9 cellular contexts compared by ENCODE assay signal in the genomic region with DNA sequence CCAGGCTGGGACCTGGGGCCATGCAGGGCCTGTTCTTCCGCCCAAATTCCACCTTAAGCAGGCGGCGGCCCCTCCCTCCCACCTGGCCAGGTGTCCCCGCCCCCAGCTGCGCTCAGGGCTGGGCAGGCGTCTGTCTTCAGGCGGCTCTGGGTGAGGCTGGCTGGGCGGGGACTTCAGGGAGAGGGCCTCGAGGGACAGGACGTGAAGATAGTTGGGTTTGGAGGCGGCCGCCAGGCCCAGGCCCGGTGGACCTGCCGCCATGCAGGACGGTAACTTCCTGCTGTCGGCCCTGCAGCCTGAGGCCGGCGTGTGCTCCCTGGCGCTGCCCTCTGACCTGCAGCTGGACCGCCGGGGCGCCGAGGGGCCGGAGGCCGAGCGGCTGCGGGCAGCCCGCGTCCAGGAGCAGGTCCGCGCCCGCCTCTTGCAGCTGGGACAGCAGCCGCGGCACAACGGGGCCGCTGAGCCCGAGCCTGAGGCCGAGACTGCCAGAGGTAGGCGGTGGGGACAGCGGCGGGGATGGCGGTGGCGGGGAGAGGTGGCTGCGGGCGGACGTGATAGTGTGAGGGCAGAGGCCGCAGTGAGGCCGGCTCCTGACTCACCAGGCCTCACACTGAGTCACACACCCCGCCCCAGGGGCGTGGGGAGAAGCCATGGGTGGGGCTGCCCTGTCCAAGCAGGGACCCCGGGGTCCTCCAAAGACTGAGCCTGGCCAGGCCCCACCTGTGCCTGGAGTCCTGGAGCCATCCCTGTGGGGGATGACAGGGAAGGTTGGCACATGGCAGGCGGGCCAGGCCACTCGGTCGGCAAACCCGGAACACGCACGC. TPM values are rescaled to one million over a fixed set of nuclear protein-coding genes. Genes with fewer than 3 reads are reported as not detected.
DNase-seq lines count a peak whose midpoint lies in the region; ATAC-seq and TF ChIP-seq lines count a peak whose summit lies in the region.
"Had no signal": no experiment of that assay in that cellular context is flagged by ENCODE, and none has a peak within 500 bp of the region (broad histone marks: within the 10 kb centered on the region; RNA-seq: fewer than 3 reads in every experiment).

A gene with protein sequence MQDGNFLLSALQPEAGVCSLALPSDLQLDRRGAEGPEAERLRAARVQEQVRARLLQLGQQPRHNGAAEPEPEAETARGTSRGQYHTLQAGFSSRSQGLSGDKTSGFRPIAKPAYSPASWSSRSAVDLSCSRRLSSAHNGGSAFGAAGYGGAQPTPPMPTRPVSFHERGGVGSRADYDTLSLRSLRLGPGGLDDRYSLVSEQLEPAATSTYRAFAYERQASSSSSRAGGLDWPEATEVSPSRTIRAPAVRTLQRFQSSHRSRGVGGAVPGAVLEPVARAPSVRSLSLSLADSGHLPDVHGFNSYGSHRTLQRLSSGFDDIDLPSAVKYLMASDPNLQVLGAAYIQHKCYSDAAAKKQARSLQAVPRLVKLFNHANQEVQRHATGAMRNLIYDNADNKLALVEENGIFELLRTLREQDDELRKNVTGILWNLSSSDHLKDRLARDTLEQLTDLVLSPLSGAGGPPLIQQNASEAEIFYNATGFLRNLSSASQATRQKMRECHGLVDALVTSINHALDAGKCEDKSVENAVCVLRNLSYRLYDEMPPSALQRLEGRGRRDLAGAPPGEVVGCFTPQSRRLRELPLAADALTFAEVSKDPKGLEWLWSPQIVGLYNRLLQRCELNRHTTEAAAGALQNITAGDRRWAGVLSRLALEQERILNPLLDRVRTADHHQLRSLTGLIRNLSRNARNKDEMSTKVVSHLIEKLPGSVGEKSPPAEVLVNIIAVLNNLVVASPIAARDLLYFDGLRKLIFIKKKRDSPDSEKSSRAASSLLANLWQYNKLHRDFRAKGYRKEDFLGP (plus strand): TSS at position 176 of the 824 bp plus-strand sequence. CDS start 84 bp downstream, at position 260.

- CTCF ChIA-PET in IMR-90 (lab: Yijun Ruan, JAX) (no interaction called here), mammary epithelial cell (lab: Charles Lee; ENCODE audit: low non-redundant PET) (no interaction called here)

- ATAC-seq in IMR-90 (ENCODE audit: low read depth) (peak; percentile 67), memory B cell (ENCODE audit: low read depth) (no peak)

- H3K4me1 ChIP-seq in IMR-90 (ENCODE audit: control insufficient read depth, insufficient read depth, low read length) (peaks cover 22% of the 10 kb centered on the region), mammary epithelial cell (ENCODE audit: insufficient read depth, low read length) (peaks cover 36% of the 10 kb centered on the region)

- H4K8ac ChIP-seq in IMR-90 (ENCODE audit: low read depth in 2 of 2, low read length in 2 of 2) = peak within 1 kb of the TSS; percentile 85 to 96

- H2AK5ac ChIP-seq in IMR-90 (ENCODE audit: low read depth, low read length) = peak within 1 kb of the TSS; percentile 99

- BruUV-seq in IMR-90 (replicated peaks; lab: Mats Ljungman, UMichigan) (no TSS peak), mammary epithelial cell (replicated peaks; lab: Mats Ljungman, UMichigan) (TSS peak; percentile 76)

- H3K4me3 ChIP-seq in IMR-90 (ENCODE audit: insufficient read depth, low read depth, low read length) (no peak within 1 kb of the TSS), mammary epithelial cell (replicated peaks in 1 of 3; ENCODE audit: insufficient read depth in 1 of 3, low read depth in 2 of 3, low read length in 3 of 3) (peak within 1 kb of the TSS; percentile 51 to 75 (median 71))
- H3K4me3 ChIP-seq: cardiac muscle cell had no signal

- H3K9ac ChIP-seq in IMR-90 (ENCODE audit: low read depth, low read length) = 0 out of 2 replicates have a peak within 1 kb of the TSS, but pooled peaks have one; percentile 9
- H3K9ac ChIP-seq in mammary epithelial cell (ENCODE audit: insufficient read depth, low read length) = peak within 1 kb of the TSS; percentile 79

- peak within 1 kb of the TSS; percentile 99 for H4K5ac ChIP-seq in IMR-90 (ENCODE audit: low read depth, low read length)

- dilution Hi-C loops in IMR-90 (cut with HindIII; ENCODE audit: low sequenced_read_pairs, unreplicated experiment) = no loop called here
- dilution Hi-C loops in mammary epithelial cell (cut with HindIII; ENCODE audit: low sequenced_read_pairs) = no loop called here

- peak within 1 kb of the TSS; percentile 95 for H4K91ac ChIP-seq in IMR-90 (ENCODE audit: insufficient read depth, low read depth, low read length)

- H3K27ac Mint-ChIP-seq in memory B cell = no peak within 1 kb of the TSS

- peak within 1 kb of the TSS; percentile 87 for H2BK20ac ChIP-seq in IMR-90 (ENCODE audit: low read depth, low read length)

- 0 out of 2 replicates have a peak within 1 kb of the TSS, but pooled peaks have one; percentile 6 for H3K4me2 ChIP-seq in IMR-90 (ENCODE audit: low read depth, low read length)
- peak within 1 kb of the TSS; percentile 96 for H3K4me2 ChIP-seq in mammary epithelial cell (ENCODE audit: insufficient read depth, low read depth, low read length)

- peak within 1 kb of the TSS; percentile 81 for H2AFZ ChIP-seq in IMR-90 (replicated peaks; ENCODE audit: low read length, poor library complexity)
- H2AFZ ChIP-seq in mammary epithelial cell (ENCODE audit: low read depth, low read length) = no peak within 1 kb of the TSS

- peaks cover 0 to 4% of the 10 kb centered on the region in 2 experiments; a peak in 1 of 4 replicates for H3K79me1 ChIP-seq in IMR-90 (ENCODE audit: low read depth in 1 of 2, low read length in 2 of 2)

- H2BK15ac ChIP-seq in IMR-90 (ENCODE audit: low read depth, low read length) = peak within 1 kb of the TSS; percentile 94; the same call in 2 of the 3 replicates

- peak within 1 kb of the TSS; percentile 35 for H3K4me3 Mint-ChIP-seq in memory B cell

- H3K36me3 Mint-ChIP-seq in memory B cell = no peaks in the 10 kb centered on the region

- no peak for TF ChIP-seq RAD21 in IMR-90 (IDR thresholded peaks at IDR 0.05; ENCODE audit: low read length)

- TF ChIP-seq POLR2A in IMR-90 (IDR thresholded peaks at IDR 0.05; ENCODE audit: low read depth, low read length) = no peak

- POLR2A ChIA-PET in IMR-90 (lab: Charles Lee; ENCODE audit: unreplicated experiment) = no interaction called here

- H3K4ac ChIP-seq in IMR-90 (ENCODE audit: low read depth, low read length) = peak within 1 kb of the TSS; percentile 91

- H3K27me3 ChIP-seq in IMR-90 (ENCODE audit: control insufficient read depth, insufficient read depth, low read length) (peaks cover 6% of the 10 kb centered on the region; the same call in 1 of the 2 replicates), mammary epithelial cell (ENCODE audit: insufficient read depth, low read length) (no peaks in the 10 kb centered on the region)
- H3K27me3 ChIP-seq: cardiac muscle cell had no signal

- no peaks in the 10 kb centered on the region for H3K9me3 ChIP-seq in IMR-90 (ENCODE audit: control insufficient read depth, insufficient read depth, low read length)
- H3K9me3 ChIP-seq in mammary epithelial cell (replicated peaks; ENCODE audit: insufficient read depth, low read length) = no peaks in the 10 kb centered on the region

- intact Hi-C loops in IMR-90 (cut with micrococcal nuclease) (no loop called here), mammary epithelial cell (cut with micrococcal nuclease) (loop anchor here (1.0 to 2.0 kb wide), 4 partner anchors 57 to 187 kb away; a partner anchor contains a TSS)

- in situ Hi-C loops in ACHN (cut with HindIII; ENCODE audit: low pct_ligation_motif_present, low pct_unique_long_range_greater_than_20kb, low sequenced_read_pairs) (no loop called here), IMR-90 (cut with MboI; ENCODE audit: low sequenced_read_pairs) (no loop called here), mammary epithelial cell (cut with MboI; ENCODE audit: low sequenced_read_pairs in 2 of 2) (no loop called here)

- no peak for TF ChIP-seq CTCF in IMR-90 (conservative IDR thresholded peaks at IDR 0.05; ENCODE audit: low read depth, low read length)
- TF ChIP-seq CTCF in mammary epithelial cell (conservative IDR thresholded peaks at IDR 0.05 in 1 of 2, IDR thresholded peaks at IDR 0.05 in 1 of 2; ENCODE audit: extremely low read depth in 1 of 2, insufficient read depth in 1 of 2, low read depth in 1 of 2, low read length in 2 of 2) = no peak

- peak within 1 kb of the TSS; percentile 62; the same call in 1 of the 2 replicates for H3K23ac ChIP-seq in IMR-90 (ENCODE audit: low read depth, low read length)

- DNase-seq in ACHN (peak; percentile 76), IMR-90 (peak; percentile 60), mammary epithelial cell (peak; percentile 97), memory B cell (ENCODE audit: low spot score in 2 of 2) (no peak), Kasumi-1 (lab: John Stamatoyannopoulos, UW) (no peak), NOMO-1 (lab: John Stamatoyannopoulos, UW; ENCODE audit: unreplicated experiment in 2 of 2) (no peak), middle frontal gyrus (ENCODE audit: extremely low spot score, low spot score) (no peak), HK-2 (ENCODE audit: unreplicated experiment) (no peak)

- WGBS in IMR-90 (ENCODE audit: extremely low coverage in 2 of 2, insufficient read length in 1 of 2), 2 experiments = 90% methylated on average over 2 of the region's 57 CpGs; no CpG with 5 or more reads in 1 of the 2 experiments
- 3% methylated on average over 22 of the region's 57 CpGs for WGBS in mammary epithelial cell (ENCODE audit: low coverage, missing lambda C conversion rate)

- peak within 1 kb of the TSS; percentile 49; the same call in 1 of the 2 replicates for H3K56ac ChIP-seq in IMR-90 (ENCODE audit: extremely low read depth, insufficient read depth, low read length)

- H2BK120ac ChIP-seq in IMR-90 (ENCODE audit: low read depth, low read length) = peak within 1 kb of the TSS; percentile 95

- H2AK9ac ChIP-seq in IMR-90 (replicated peaks; ENCODE audit: low read depth, low read length, poor library complexity) = peak within 1 kb of the TSS; percentile 94

- H3K27ac ChIP-seq in IMR-90 (ENCODE audit: insufficient read depth, low read length) (peak within 1 kb of the TSS; percentile 63), mammary epithelial cell (ENCODE audit: insufficient read depth, low read depth, low read length) (peak within 1 kb of the TSS; percentile 85)
- H3K27ac ChIP-seq: cardiac muscle cell had no signal

- peaks cover 6% of the 10 kb centered on the region for H3K9me1 ChIP-seq in IMR-90 (ENCODE audit: insufficient read depth, low read length)

- H2BK5ac ChIP-seq in IMR-90 (ENCODE audit: low read depth, low read length, poor library complexity, severe bottlenecking) = peak within 1 kb of the TSS; percentile 88

- H3K79me2 ChIP-seq in mammary epithelial cell (ENCODE audit: insufficient read depth, low read length) = peaks cover 80% of the 10 kb centered on the region

- peaks cover 5% of the 10 kb centered on the region for H3K27me3 Mint-ChIP-seq in memory B cell

- H4K20me1 ChIP-seq in IMR-90 (ENCODE audit: insufficient read depth, low read length) = no peaks in the 10 kb centered on the region
- peaks cover 4% of the 10 kb centered on the region for H4K20me1 ChIP-seq in mammary epithelial cell (ENCODE audit: insufficient read depth, low read length)

- H3K9me3 Mint-ChIP-seq in memory B cell = no peaks in the 10 kb centered on the region

- peaks cover 3% of the 10 kb centered on the region for H3K4me1 Mint-ChIP-seq in memory B cell

- H3K14ac ChIP-seq in IMR-90 (replicated peaks; ENCODE audit: low read depth, low read length) = peak within 1 kb of the TSS; percentile 79

- H3K36me3 ChIP-seq in IMR-90 (ENCODE audit: control insufficient read depth, insufficient read depth, low read length) (no peaks in the 10 kb centered on the region), mammary epithelial cell (ENCODE audit: insufficient read depth, low read length) (no peaks in the 10 kb centered on the region)
- H3K36me3 ChIP-seq: cardiac muscle cell had no signal

- H3K18ac ChIP-seq in IMR-90 (ENCODE audit: low read depth, low read length) = peak within 1 kb of the TSS; percentile 90

RNA-seq across cellular contexts. Expression of the gene that starts here (rescaled TPM):
- total RNA-seq in IMR-90 (2012; rRNA removed) (1.4 and 2.2 TPM in 2 replicates), mammary epithelial cell (100 to 1,000 TPM; 248 to 274 TPM)
- polyA plus RNA-seq in IMR-90 (2012; rRNA removed) (1.5 and 2.6 TPM in 2 replicates), mammary epithelial cell (149 TPM)
- polyA plus RNA-seq in IMR-90 (2012; cell fraction: cytosol; rRNA removed) = 2.0 TPM in 2 replicates
- polyA plus RNA-seq in IMR-90 (2012; cell fraction: nucleus; rRNA removed; ENCODE audit: low replicate concordance) = 2.4 and 8.5 TPM in 2 replicates
- polyA minus RNA-seq in mammary epithelial cell = 62.8 TPM

Comparison
In these comparisons a context has a peak if more than half of its experiments do, and no peak if none do; other contexts are left out.
1. RNA of the gene that starts here (total RNA-seq): 248 to 274 TPM in mammary epithelial cell; 1.4 to 2.2 TPM in IMR-90; every median in the first group is over 10 times any median in the second.
2. RNA of the gene that starts here (polyA plus RNA-seq): 149 TPM in mammary epithelial cell (single experiment); 1.5 to 8.5 TPM in IMR-90; every median in the first group is over 10 times any median in the second.
3. DNase-seq: peak in ACHN (single experiment), IMR-90 (single experiment) and mammary epithelial cell (single experiment); none in memory B cell (0 of 2), Kasumi-1 (0 of 2), NOMO-1 (0 of 2), middle frontal gyrus (single experiment) and HK-2 (single experiment).